In the genomic region with DNA sequence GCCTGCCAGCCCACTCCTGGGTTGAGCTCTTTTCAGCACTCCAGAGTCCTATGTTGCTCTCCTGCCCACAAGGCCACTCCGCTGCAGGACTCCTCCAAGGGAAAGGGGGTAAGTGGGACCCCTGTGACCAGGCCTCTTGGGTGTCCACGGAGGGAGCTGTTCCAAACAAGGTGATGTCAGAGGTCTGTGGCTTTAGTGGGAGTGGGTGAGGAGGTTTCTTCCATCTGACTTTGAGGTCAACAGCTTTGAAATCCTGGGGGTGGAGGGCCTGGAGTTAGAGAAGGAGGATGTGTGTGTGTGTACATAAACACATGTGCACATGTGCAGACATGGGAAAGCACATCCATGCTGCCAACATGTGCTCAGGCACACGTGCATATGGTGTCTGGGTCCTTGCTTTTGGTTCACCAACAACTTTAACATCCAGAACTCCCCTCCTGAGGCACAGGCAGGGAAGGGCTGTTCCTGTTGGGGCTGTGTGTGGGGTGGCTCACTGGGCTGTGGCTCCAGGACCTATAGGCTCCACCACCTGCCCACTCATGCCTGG, we compare ENCODE assay signal across 22 cellular contexts. TPM values are rescaled to one million over a fixed set of nuclear protein-coding genes. Genes with fewer than 3 reads are reported as not detected.
DNase-seq lines count a peak whose midpoint lies in the region; ATAC-seq, FAIRE-seq and TF ChIP-seq lines count a peak whose summit lies in the region.
"Had no signal": no experiment of that assay in that cellular context is flagged by ENCODE, and none has a peak within 500 bp of the region (broad histone marks: within the 10 kb centered on the region; RNA-seq: fewer than 3 reads in every experiment).

No MANE protein-coding gene starts in this region.

- CTCF ChIA-PET in HEK293 (lab: Yijun Ruan, JAX) = interaction anchor here (0.5 to 0.9 kb wide), 2 partner anchors 132 to 571 kb away, joined by 3 to 6 read pairs; no protein-coding TSS in a partner anchor

- H3K36me3 ChIP-seq in HEK293 (ENCODE audit: control insufficient read depth in 2 of 2, insufficient read depth in 1 of 2, low read length in 2 of 2) (no peaks in the 10 kb centered on the region), OCI-LY3 (replicated peaks; ENCODE audit: low read depth, low read length) (no peaks in the 10 kb centered on the region), astrocyte (ENCODE audit: insufficient read depth, low read length) (no peaks in the 10 kb centered on the region), BE2C (no peaks in the 10 kb centered on the region)

- H3K4me1 ChIP-seq in HEK293 (ENCODE audit: control insufficient read depth, insufficient read depth, low read length) (no peaks in the 10 kb centered on the region), OCI-LY3 (ENCODE audit: low read length) (peaks cover 27% of the 10 kb centered on the region), astrocyte (ENCODE audit: insufficient read depth, low read length) (no peaks in the 10 kb centered on the region), BE2C (peaks cover 14% of the 10 kb centered on the region)
- H3K4me1 ChIP-seq: Caco-2 had no signal

- no peak for TF ChIP-seq CTCF in HEK293 (tag by site-specific recombination; IDR thresholded peaks at IDR 0.05)
- no peak for TF ChIP-seq CTCF in OCI-LY3 (IDR thresholded peaks at IDR 0.05; ENCODE audit: low read depth, low read length)
- TF ChIP-seq CTCF in astrocyte (IDR thresholded peaks at IDR 0.05; ENCODE audit: insufficient read depth, low read depth, low read length) = no peak
- no peak for TF ChIP-seq CTCF in neural crest cell (conservative IDR thresholded peaks at IDR 0.05)
- no peak for TF ChIP-seq CTCF in BE2C (IDR thresholded peaks at IDR 0.05; ENCODE audit: low read depth, low read length)

- no peak overlapping the region for H3K4me3 ChIP-seq in HEK293 (ENCODE audit: low read depth, low read length)
- H3K4me3 ChIP-seq in OCI-LY3 (ENCODE audit: low read length) = no peak overlapping the region
- H3K4me3 ChIP-seq in astrocyte (ENCODE audit: insufficient read depth, low read depth, low read length) = no peak overlapping the region
- H3K4me3 ChIP-seq in BE2C (ENCODE audit: low read depth, low read length) = no peak overlapping the region
- H3K4me3 ChIP-seq: GM23338 had no signal

- H3K4me2 ChIP-seq in OCI-LY3 (ENCODE audit: low read length) = peak overlapping the region; percentile 28; the same call in 1 of the 2 replicates
- no peak overlapping the region for H3K4me2 ChIP-seq in astrocyte (ENCODE audit: low read length)
- H3K4me2 ChIP-seq: GM23338 had no signal

- no peak overlapping the region for H3K9ac ChIP-seq in OCI-LY3 (ENCODE audit: low read length)
- no peak overlapping the region for H3K9ac ChIP-seq in astrocyte (ENCODE audit: low read length)

- H3K4me1 Mint-ChIP-seq in astrocyte (ENCODE audit: low read depth, unreplicated experiment) = peaks cover 13% of the 10 kb centered on the region
- peaks cover 5% of the 10 kb centered on the region for H3K4me1 Mint-ChIP-seq in neural crest cell

- no peaks in the 10 kb centered on the region for H3K79me2 ChIP-seq in OCI-LY3 (ENCODE audit: low read length)
- no peaks in the 10 kb centered on the region for H3K79me2 ChIP-seq in astrocyte (ENCODE audit: insufficient read depth, low read length)

- H3K27ac Mint-ChIP-seq in astrocyte (ENCODE audit: unreplicated experiment) = no peak overlapping the region
- H3K27ac Mint-ChIP-seq in neural crest cell (ENCODE audit: unreplicated experiment) = peak overlapping the region; percentile 67
- H3K27ac Mint-ChIP-seq: CD4-positive, alpha-beta T cell; GM23338; HFFc6 had no signal

- H3K9me3 Mint-ChIP-seq in astrocyte (ENCODE audit: unreplicated experiment) (peaks cover 3% of the 10 kb centered on the region), neural crest cell (no peaks in the 10 kb centered on the region)
- H3K9me3 Mint-ChIP-seq: CD4-positive, alpha-beta T cell; GM23338; HFFc6 had no signal

- H3K9me3 ChIP-seq in HEK293 (ENCODE audit: control insufficient read depth, insufficient read depth, low read depth, low read length) = no peaks in the 10 kb centered on the region
- no peaks in the 10 kb centered on the region for H3K9me3 ChIP-seq in OCI-LY3 (ENCODE audit: insufficient read depth, low read length)
- H3K9me3 ChIP-seq in astrocyte (ENCODE audit: insufficient read depth, low read depth, low read length) = no peaks in the 10 kb centered on the region
- H3K9me3 ChIP-seq in BE2C = no peaks in the 10 kb centered on the region
- H3K9me3 ChIP-seq: Caco-2 had no signal

- H3K27ac ChIP-seq in HEK293 (ENCODE audit: extremely low read depth, low read depth, low read length) = no peak overlapping the region
- no peak overlapping the region for H3K27ac ChIP-seq in OCI-LY3 (ENCODE audit: low read length)
- no peak overlapping the region for H3K27ac ChIP-seq in astrocyte (ENCODE audit: low read depth, low read length)
- H3K27ac ChIP-seq: C4-2B, HL-60 had no signal

- H3K4me3 Mint-ChIP-seq in astrocyte (ENCODE audit: unreplicated experiment) (peak overlapping the region; percentile 73), neural crest cell (no peak overlapping the region)
- H3K4me3 Mint-ChIP-seq: CD4-positive, alpha-beta T cell; GM23338; HFFc6 had no signal

- no peak for FAIRE-seq in astrocyte (lab: Jason Lieb, UNC)
- FAIRE-seq: A204.1, D721Med, GM12892, GM18507, H54 had no signal

- POLR2A ChIA-PET in HEK293 (lab: Yijun Ruan, JAX) = no interaction called here

- H3K27me3 ChIP-seq in OCI-LY3 (ENCODE audit: low read depth, low read length) (peaks cover 4% of the 10 kb centered on the region; the same call in 1 of the 2 replicates), astrocyte (ENCODE audit: insufficient read depth, low read length) (peaks cover 4% of the 10 kb centered on the region), BE2C (no peaks in the 10 kb centered on the region)

- DNase-seq in astrocyte (ENCODE audit: low read depth) = no peak
- DNase-seq in neural crest cell (ENCODE audit: low read depth, low spot score) = no peak
- DNase-seq in BE2C = no peak
- DNase-seq: ACHN; Caco-2; CD4-positive, alpha-beta T cell; DMS79; GDM1; HCEC 1CT; HFFc6; IMR-90 had no signal

- H4K20me1 ChIP-seq in OCI-LY3 (ENCODE audit: insufficient read depth, low read length) (peaks cover 10% of the 10 kb centered on the region), astrocyte (ENCODE audit: insufficient read depth, low read length) (no peaks in the 10 kb centered on the region)

- no peak overlapping the region for H2AFZ ChIP-seq in OCI-LY3 (ENCODE audit: low read depth, low read length)
- H2AFZ ChIP-seq in astrocyte (ENCODE audit: low read depth, low read length) = no peak overlapping the region
- H2AFZ ChIP-seq: GM23338 had no signal

- H3K36me3 Mint-ChIP-seq in astrocyte (ENCODE audit: low read depth, unreplicated experiment) = no peaks in the 10 kb centered on the region
- H3K36me3 Mint-ChIP-seq in neural crest cell (ENCODE audit: low read depth) = no peaks in the 10 kb centered on the region

- ATAC-seq in GM18873 (IDR thresholded peaks at IDR 0.05; ENCODE audit: low FRiP score, unreplicated experiment) = no peak
- ATAC-seq: GM23338 had no signal

- H3K27me3 Mint-ChIP-seq in astrocyte (ENCODE audit: low read depth, unreplicated experiment) (peaks cover 32% of the 10 kb centered on the region), neural crest cell (ENCODE audit: low read depth) (no peaks in the 10 kb centered on the region)
- H3K27me3 Mint-ChIP-seq: CD4-positive, alpha-beta T cell had no signal

TF ChIP-seq in HEK293, 187 proteins besides CTCF, POLR2A, EP300 and RAD21:
- TF ChIP-seq YY1 (tag by site-specific recombination; IDR thresholded peaks at IDR 0.05) = no peak
- TF ChIP-seq EGR2 (tag by site-specific recombination; IDR thresholded peaks at IDR 0.05; ENCODE audit: low read depth) = peak; percentile 64
- TF ChIP-seq INSM2 (tag by site-specific recombination; IDR thresholded peaks at IDR 0.05) = no peak
- peak; percentile 57 for TF ChIP-seq ZFHX2 (tag by site-specific recombination; conservative IDR thresholded peaks at IDR 0.05)

RNA-seq across cellular contexts. Expression of gene TMEM115, which starts 51.3 kb away (rescaled TPM):
- 48.7 and 49.8 TPM in 2 replicates for total RNA-seq in astrocyte
- 37.8 and 39.2 TPM in 2 replicates for total RNA-seq in neural crest cell
- polyA plus RNA-seq in BE2C (2012; ENCODE audit: insufficient read depth, insufficient read length, low read depth) = 60.3 TPM
